Comparison of ENCODE assay signal across 8 cellular contexts in genomic region chr2:39227628-39228412, GRCh38. TPM values are rescaled to one million over a fixed set of nuclear protein-coding genes. Genes with fewer than 3 reads are reported as not detected.
DNase-seq lines count a peak whose midpoint lies in the region; ATAC-seq and TF ChIP-seq lines count a peak whose summit lies in the region.

No MANE protein-coding gene starts in this region.

- H3K9me3 ChIP-seq in BE2C, result no peaks in the 10 kb centered on the region
- no peaks in the 10 kb centered on the region for H3K9me3 ChIP-seq in lung (ENCODE audit: control insufficient read depth in 2 of 2, insufficient read depth in 1 of 2, low read length in 1 of 2)

- WGBS in lung, 2 donors, result 19 to 21% methylated on average over 9 of the region's 9 CpGs

- H3K9me3 Mint-ChIP-seq in activated CD8-positive, alpha-beta T cell treated with anti-CD3 and anti-CD28 coated beads for 36 hours, result no peaks in the 10 kb centered on the region

- DNase-seq in BE2C (peak; percentile 80), GM19238 (ENCODE audit: insufficient read length, low spot score) (peak; percentile 48), NCI-H748 treated with DMSO at 0.1 percent for 48 hours (lab: John Stamatoyannopoulos, UW) (peak; percentile 15), lung (ENCODE audit: low spot score) (peak; percentile 75)
- peak; percentile 91 for DNase-seq in activated CD8-positive, alpha-beta T cell treated with anti-CD3 and anti-CD28 coated beads for 36 hours
- peak; percentile 74 for DNase-seq in effector CD4-positive, alpha-beta T cell
- peak; percentile 51 for DNase-seq in stimulated activated CD8-positive, alpha-beta memory T cell treated with anti-CD3 and anti-CD28 coated beads, Interleukin-12 subunit alpha, Interleukin-12 subunit beta, amount 100 ng/mL, for 24 hours (ENCODE audit: extremely low read depth)

- ATAC-seq in HG03442 (IDR thresholded peaks at IDR 0.05; ENCODE audit: unreplicated experiment) (peak; percentile 79), lung (ENCODE audit: insufficient read depth, low FRiP score) (peak; percentile 91)
- ATAC-seq in activated CD8-positive, alpha-beta T cell treated with anti-CD3 and anti-CD28 coated beads for 36 hours, result peak; percentile 82

- peaks cover 41% of the 10 kb centered on the region for H3K4me1 Mint-ChIP-seq in activated CD8-positive, alpha-beta T cell treated with anti-CD3 and anti-CD28 coated beads for 36 hours (ENCODE audit: low read depth)

- H3K4me1 ChIP-seq in BE2C (no peaks in the 10 kb centered on the region), lung (ENCODE audit: control insufficient read depth in 2 of 2, insufficient read depth in 2 of 2, low read length in 2 of 2) (no peaks in the 10 kb centered on the region)

- peak overlapping the region; percentile 89 for H3K27ac Mint-ChIP-seq in activated CD8-positive, alpha-beta T cell treated with anti-CD3 and anti-CD28 coated beads for 36 hours

- POLR2A ChIA-PET in activated CD8-positive, alpha-beta T cell treated with anti-CD3 and anti-CD28 coated beads for 36 hours (lab: Charles Lee), result interaction anchor here (0.7 to 3.2 kb wide), 7 partner anchors 11 to 118 kb away, joined by 3 to 19 read pairs (median 4); partner anchors contain the start of gene SOS1

- H3K4me3 Mint-ChIP-seq in activated CD8-positive, alpha-beta T cell treated with anti-CD3 and anti-CD28 coated beads for 36 hours, result peak overlapping the region; percentile 56

- H3K36me3 ChIP-seq in BE2C, result no peaks in the 10 kb centered on the region
- H3K36me3 ChIP-seq in lung (ENCODE audit: control insufficient read depth in 2 of 2, insufficient read depth in 2 of 2, low read length in 2 of 2), result no peaks in the 10 kb centered on the region

- H3K27ac ChIP-seq in lung (ENCODE audit: low read depth in 1 of 2, low read length in 1 of 2), result no peak overlapping the region

- H3K36me3 Mint-ChIP-seq in activated CD8-positive, alpha-beta T cell treated with anti-CD3 and anti-CD28 coated beads for 36 hours (ENCODE audit: low read depth), result no peaks in the 10 kb centered on the region

- intact Hi-C loops in activated CD8-positive, alpha-beta T cell treated with anti-CD3 and anti-CD28 coated beads for 36 hours (cut with micrococcal nuclease), result loop anchor here (1.0 kb wide), 3 partner anchors 107 to 281 kb away; partner anchors contain the start of gene SOS1

- H3K4me3 ChIP-seq in BE2C (ENCODE audit: low read depth, low read length) (no peak overlapping the region), lung (no peak overlapping the region)

- CTCF ChIA-PET in activated CD8-positive, alpha-beta T cell treated with anti-CD3 and anti-CD28 coated beads for 36 hours (lab: Charles Lee), result interaction anchor here (0.6 to 7.4 kb wide), 38 partner anchors 10 to 289 kb away, joined by 3 to 326 read pairs (median 6); partner anchors contain the start of genes CDKL4 and SOS1

- TF ChIP-seq CTCF in BE2C (IDR thresholded peaks at IDR 0.05; ENCODE audit: low read depth, low read length) (peak; percentile 88), lung (IDR thresholded peaks at IDR 0.05; ENCODE audit: control extremely low read depth, extremely low read depth) (peak; percentile 91)
- peak; percentile 92 for TF ChIP-seq CTCF in activated CD8-positive, alpha-beta T cell treated with anti-CD3 and anti-CD28 coated beads for 36 hours (IDR thresholded peaks at IDR 0.05)

- no peaks in the 10 kb centered on the region for H3K27me3 ChIP-seq in BE2C
- no peaks in the 10 kb centered on the region for H3K27me3 ChIP-seq in lung (ENCODE audit: control insufficient read depth, insufficient read depth)

- H3K27me3 Mint-ChIP-seq in activated CD8-positive, alpha-beta T cell treated with anti-CD3 and anti-CD28 coated beads for 36 hours, result no peaks in the 10 kb centered on the region

RNA-seq across cellular contexts. Expression of gene CDKL4, which starts 15.9 kb away (rescaled TPM):
- not detected for polyA plus RNA-seq in BE2C (2012; ENCODE audit: insufficient read depth, insufficient read length, low read depth)
- total RNA-seq in activated CD8-positive, alpha-beta T cell treated with anti-CD3 and anti-CD28 coated beads for 36 hours, result under 1 TPM in 1 of 2 experiments, not detected in 1; 0.29 TPM
- 1 to 10 TPM; 1.5 to 6.5 TPM for total RNA-seq in lung
- polyA plus RNA-seq in lung, result under 1 TPM; 0.10 to 0.49 TPM

Comparison
In these comparisons a context has a peak if more than half of its experiments do, and no peak if none do; other contexts are left out.
1. DNase-seq: peak in every context shown above with its lines; median percentile 91 in activated CD8-positive, alpha-beta T cell treated with anti-CD3 and anti-CD28 coated beads for 36 hours; 80 in BE2C; 75 in lung; 74 in effector CD4-positive, alpha-beta T cell; 51 in stimulated activated CD8-positive, alpha-beta memory T cell treated with anti-CD3 and anti-CD28 coated beads, Interleukin-12 subunit alpha, Interleukin-12 subunit beta, amount 100 ng/mL, for 24 hours; 48 in GM19238; 15 in NCI-H748 treated with DMSO at 0.1 percent for 48 hours.